Comparison of ENCODE assay signal across 15 cellular contexts in the genomic region with DNA sequence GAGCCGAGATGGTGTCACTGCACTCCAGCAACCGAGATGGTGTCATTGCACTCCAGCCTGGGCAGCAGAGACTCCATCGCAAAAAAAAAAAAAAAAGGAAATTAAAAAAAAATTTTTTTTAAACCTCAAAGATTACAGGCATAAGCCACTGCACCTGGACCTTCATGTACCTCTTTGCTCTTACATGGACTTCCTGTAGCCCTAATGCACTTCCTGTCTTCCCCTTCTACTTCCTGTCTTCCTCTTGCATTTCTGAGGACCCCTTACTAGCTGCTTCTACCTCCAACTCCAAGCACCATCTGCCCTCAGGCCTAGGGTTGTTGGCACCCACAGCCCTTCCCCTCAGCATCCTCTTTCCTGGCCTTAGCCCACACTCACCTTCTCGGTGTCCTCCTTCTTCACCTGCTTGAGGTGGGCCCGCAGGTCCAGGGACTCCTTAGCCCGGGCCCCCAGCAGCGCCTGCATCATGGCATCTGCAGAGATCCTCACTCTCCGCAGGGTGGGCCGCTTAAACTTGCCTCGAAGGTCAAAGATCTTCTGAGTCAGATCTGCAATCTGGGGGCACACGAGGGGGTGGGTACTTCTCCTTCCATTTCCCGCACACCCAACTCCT. TPM values are rescaled to one million over a fixed set of nuclear protein-coding genes. Genes with fewer than 3 reads are reported as not detected.
DNase-seq lines count a peak whose midpoint lies in the region; ATAC-seq and TF ChIP-seq lines count a peak whose summit lies in the region.
"Had no signal": no experiment of that assay in that cellular context is flagged by ENCODE, and none has a peak within 500 bp of the region (broad histone marks: within the 10 kb centered on the region; RNA-seq: fewer than 3 reads in every experiment).

No MANE protein-coding gene starts in this region.

- POLR2A ChIA-PET in HEK293 (lab: Yijun Ruan, JAX) (no interaction called here), PC-9 (lab: Charles Lee; ENCODE audit: unreplicated experiment) (no interaction called here)

- peaks cover 23% of the 10 kb centered on the region for H3F3A ChIP-seq in PC-9 (ENCODE audit: insufficient read depth, low read depth)

- H3K79me2 ChIP-seq in OCI-LY3 (ENCODE audit: low read length) (no peaks in the 10 kb centered on the region), PC-9 (ENCODE audit: low read depth) (no peaks in the 10 kb centered on the region)

- H3K36me3 ChIP-seq in left ventricle myocardium inferior (peaks cover 32% of the 10 kb centered on the region), HEK293 (ENCODE audit: control insufficient read depth in 2 of 2, insufficient read depth in 1 of 2, low read length in 2 of 2) (no peaks in the 10 kb centered on the region), OCI-LY3 (replicated peaks; ENCODE audit: low read depth, low read length) (no peaks in the 10 kb centered on the region), neuronal stem cell (replicated peaks in 1 of 2; ENCODE audit: control insufficient read depth in 2 of 2, insufficient read depth in 2 of 2, low read length in 2 of 2) (no peaks in the 10 kb centered on the region), PC-9 (ENCODE audit: low read depth) (no peaks in the 10 kb centered on the region)

- H2AFZ ChIP-seq in OCI-LY3 (ENCODE audit: low read depth, low read length) (peak overlapping the region; percentile 79; the same call in 1 of the 2 replicates), neuronal stem cell (ENCODE audit: low read length) (no peak overlapping the region), PC-9 (no peak overlapping the region)

- no peak overlapping the region for H4K8ac ChIP-seq in neuronal stem cell (ENCODE audit: low read depth, low read length)

- H3K14ac ChIP-seq in neuronal stem cell (ENCODE audit: low read length), result no peak overlapping the region

- H3K9me3 ChIP-seq in left ventricle myocardium inferior (replicated peaks), result no peaks in the 10 kb centered on the region
- no peaks in the 10 kb centered on the region for H3K9me3 ChIP-seq in HEK293 (ENCODE audit: control insufficient read depth, insufficient read depth, low read depth, low read length)
- H3K9me3 ChIP-seq in OCI-LY3 (ENCODE audit: insufficient read depth, low read length), result no peaks in the 10 kb centered on the region
- peaks cover 0 to 2% of the 10 kb centered on the region in 2 donors for H3K9me3 ChIP-seq in neuronal stem cell (replicated peaks in 1 of 2; ENCODE audit: control insufficient read depth in 2 of 2, insufficient read depth in 1 of 2, low read depth in 1 of 2, low read length in 2 of 2)
- H3K9me3 ChIP-seq in PC-9 (ENCODE audit: insufficient read depth, low read depth), result no peaks in the 10 kb centered on the region

- H3K18ac ChIP-seq in neuronal stem cell (ENCODE audit: low read length), result no peak overlapping the region

- H3K27me3 ChIP-seq in left ventricle myocardium inferior (ENCODE audit: low read depth) (peaks cover 46% of the 10 kb centered on the region), OCI-LY3 (ENCODE audit: low read depth, low read length) (peaks cover 18% of the 10 kb centered on the region), neuronal stem cell (ENCODE audit: control insufficient read depth in 3 of 3, insufficient read depth in 3 of 3, low read depth in 1 of 3, low read length in 3 of 3) (peaks cover 0 to 27% (median 7%) of the 10 kb centered on the region in 3 experiments), PC-9 (ENCODE audit: insufficient read depth, low read depth) (peaks cover 4% of the 10 kb centered on the region; the same call in 1 of the 2 replicates)

- H3K27ac ChIP-seq in left ventricle myocardium inferior (replicated peaks) (peak overlapping the region; percentile 30), HEK293 (ENCODE audit: extremely low read depth, low read depth, low read length) (no peak overlapping the region), OCI-LY3 (ENCODE audit: low read length) (no peak overlapping the region), neuronal stem cell (replicated peaks; ENCODE audit: low read length) (no peak overlapping the region), PC-9 (no peak overlapping the region)
- H3K27ac ChIP-seq: SK-N-MC had no signal

- H3K4me3 ChIP-seq in left ventricle myocardium inferior (peak overlapping the region; percentile 66), HEK293 (ENCODE audit: low read depth, low read length) (no peak overlapping the region), OCI-LY3 (ENCODE audit: low read length) (no peak overlapping the region), neuronal stem cell (ENCODE audit: low read length in 2 of 2) (no peak overlapping the region), PC-9 (no peak overlapping the region)
- H3K4me3 ChIP-seq: SK-N-MC had no signal

- CTCF ChIA-PET in HEK293 (lab: Yijun Ruan, JAX) (interaction anchor here (1.1 to 1.2 kb wide), 2 partner anchors 12 to 13 kb away, joined by 6 to 8 read pairs; a partner anchor contains a TSS), PC-9 (lab: Charles Lee) (no interaction called here)

- no peak overlapping the region for H3K4me2 ChIP-seq in OCI-LY3 (ENCODE audit: low read length)
- H3K4me2 ChIP-seq in neuronal stem cell (ENCODE audit: insufficient read depth, low read length, poor library complexity, severe bottlenecking), result no peak overlapping the region
- H3K4me2 ChIP-seq in PC-9, result no peak overlapping the region

- no peaks in the 10 kb centered on the region for H3K79me1 ChIP-seq in neuronal stem cell (ENCODE audit: low read depth, low read length)

- no TSS peak for BruUV-seq in PC-9 (replicated peaks; lab: Mats Ljungman, UMichigan)

- no peak for DNase-seq in left ventricle myocardium inferior
- DNase-seq in left ventricle myocardium superior, result no peak
- no peak for DNase-seq in neuronal stem cell (ENCODE audit: low spot score)
- DNase-seq in NCI-H345 (lab: John Stamatoyannopoulos, UW), result no peak
- DNase-seq in PC-9, result no peak
- no peak for DNase-seq in NCI-H82 treated with DMSO at 0.1 percent for 48 hours (lab: John Stamatoyannopoulos, UW; ENCODE audit: unreplicated experiment)
- DNase-seq: Calu3, DMS53, NCI-H187, NCI-H226, T-helper 1 cell had no signal

- no peak overlapping the region for H3K23ac ChIP-seq in neuronal stem cell (ENCODE audit: low read depth, low read length, poor library complexity)

- H3K4ac ChIP-seq in neuronal stem cell (ENCODE audit: low read length), result no peak overlapping the region

- no peaks in the 10 kb centered on the region for H3K9me2 ChIP-seq in PC-9 (ENCODE audit: insufficient read depth)

- no peak overlapping the region for H4K91ac ChIP-seq in neuronal stem cell (ENCODE audit: low read depth, low read length, poor library complexity)

- no peak overlapping the region for H2BK120ac ChIP-seq in neuronal stem cell (ENCODE audit: low read depth, low read length)

- no peak overlapping the region for H2BK5ac ChIP-seq in neuronal stem cell (ENCODE audit: low read length)

- no peak overlapping the region for H2BK15ac ChIP-seq in neuronal stem cell (ENCODE audit: low read length)

- no peak for ATAC-seq in left ventricle myocardium superior

- WGBS in neuronal stem cell (ENCODE audit: extremely low coverage in 2 of 2, insufficient read length in 2 of 2, insufficient replicate concordance in 1 of 2), 2 donors, result no CpG with 5 or more reads among the region's 12 CpGs

- intact Hi-C loops in left ventricle myocardium inferior (cut with micrococcal nuclease), result no loop called here
- intact Hi-C loops in left ventricle myocardium superior (cut with micrococcal nuclease), result no loop called here
- intact Hi-C loops in PC-9 (cut with micrococcal nuclease; ENCODE audit: unreplicated experiment), result no loop called here

- H3K9ac ChIP-seq in OCI-LY3 (ENCODE audit: low read length), result no peak overlapping the region
- peak overlapping the region; percentile 12 for H3K9ac ChIP-seq in neuronal stem cell (ENCODE audit: low read depth, low read length, poor library complexity)

- H2BK12ac ChIP-seq in neuronal stem cell (ENCODE audit: low read length), result no peak overlapping the region

- H3K4me1 ChIP-seq in left ventricle myocardium inferior (peaks cover 55% of the 10 kb centered on the region), HEK293 (ENCODE audit: control insufficient read depth, insufficient read depth, low read length) (peaks cover 3% of the 10 kb centered on the region), OCI-LY3 (ENCODE audit: low read length) (0 out of 2 replicates have a peak, but pooled peaks cover 4% of the 10 kb centered on the region), neuronal stem cell (ENCODE audit: control insufficient read depth in 2 of 2, insufficient read depth in 1 of 2, low read depth in 1 of 2, low read length in 2 of 2) (peaks cover 5 to 13% of the 10 kb centered on the region in 2 donors), PC-9 (replicated peaks; ENCODE audit: insufficient read depth) (peaks cover 13% of the 10 kb centered on the region)

- TF ChIP-seq CTCF in left ventricle myocardium inferior (IDR thresholded peaks at IDR 0.05; ENCODE audit: borderline replicate concordance), result no peak
- no peak for TF ChIP-seq CTCF in HEK293 (tag by site-specific recombination; IDR thresholded peaks at IDR 0.05)
- TF ChIP-seq CTCF in OCI-LY3 (IDR thresholded peaks at IDR 0.05; ENCODE audit: low read depth, low read length), result no peak
- TF ChIP-seq CTCF in PC-9 (conservative IDR thresholded peaks at IDR 0.05), result no peak

- no peaks in the 10 kb centered on the region for H4K20me1 ChIP-seq in OCI-LY3 (ENCODE audit: insufficient read depth, low read length)
- no peaks in the 10 kb centered on the region for H4K20me1 ChIP-seq in PC-9 (ENCODE audit: insufficient read depth)

- H2AK5ac ChIP-seq in neuronal stem cell (ENCODE audit: low read depth, low read length), result no peak overlapping the region

TF ChIP-seq in HEK293, 187 proteins besides CTCF, POLR2A, EP300 and RAD21 (continues in another document):
- TF ChIP-seq GLIS2 (tag by site-specific recombination; IDR thresholded peaks at IDR 0.05) (no peak), REPIN1 (tag by site-specific recombination; IDR thresholded peaks at IDR 0.05; ENCODE audit: low read depth) (no peak)

RNA-seq across cellular contexts. Expression of a gene that starts 3.8 kb away (rescaled TPM):
- total RNA-seq in left ventricle myocardium inferior (7,701 TPM), left ventricle myocardium superior (5,071 TPM), PC-9 (2021) (13.7 and 18.2 TPM in 2 replicates)
- 38.0 TPM for polyA plus RNA-seq in neuronal stem cell (2013, experiment 1 of 2)
- polyA plus RNA-seq in neuronal stem cell (2013, experiment 2 of 2), result 36.6 TPM

RNA-seq across cellular contexts. Expression of a gene that starts 4.8 kb away (rescaled TPM):
- total RNA-seq in left ventricle myocardium inferior (140 TPM), left ventricle myocardium superior (50.2 TPM), PC-9 (2021) (228 and 266 TPM in 2 replicates)
- 81.1 TPM for polyA plus RNA-seq in neuronal stem cell (2013, experiment 1 of 2)
- 76.8 TPM for polyA plus RNA-seq in neuronal stem cell (2013, experiment 2 of 2)

RNA-seq across cellular contexts. Expression of a gene that starts 12.7 kb away (rescaled TPM):
- total RNA-seq in left ventricle myocardium inferior (1.8 TPM), left ventricle myocardium superior (0.87 TPM), PC-9 (2021) (51.8 and 76.6 TPM in 2 replicates)
- polyA plus RNA-seq in neuronal stem cell (2013, experiment 1 of 2), result 6.3 TPM
- 6.0 TPM for polyA plus RNA-seq in neuronal stem cell (2013, experiment 2 of 2)

RNA-seq across cellular contexts. Expression of a gene that starts 26.3 kb away (rescaled TPM):
- not detected for total RNA-seq in left ventricle myocardium inferior
- total RNA-seq in left ventricle myocardium superior, result not detected
- 0.14 TPM for polyA plus RNA-seq in neuronal stem cell (2013, experiment 1 of 2)
- polyA plus RNA-seq in neuronal stem cell (2013, experiment 2 of 2), result 0.26 TPM
- total RNA-seq in PC-9 (2021), result 1.3 and 2.8 TPM in 2 replicates
- total RNA-seq: LHCN-M2 had no signal

RNA-seq across cellular contexts. Expression of a gene that starts 36.3 kb away (rescaled TPM):
- total RNA-seq in left ventricle myocardium inferior (228 TPM), left ventricle myocardium superior (141 TPM), PC-9 (2021) (110 and 114 TPM in 2 replicates)
- polyA plus RNA-seq in neuronal stem cell (2013, experiment 1 of 2), result 45.4 TPM
- 45.1 TPM for polyA plus RNA-seq in neuronal stem cell (2013, experiment 2 of 2)

Comparison
In these comparisons a context has a peak if more than half of its experiments do, and no peak if none do; other contexts are left out.
1. RNA of a gene that starts 3.8 kb away (total RNA-seq): 7,701 TPM in left ventricle myocardium inferior (single experiment) and 5,071 TPM in left ventricle myocardium superior (single experiment); 13.7 to 18.2 TPM in PC-9; every median in the first group is over 100 times any median in the second.
2. RNA of a gene that starts 12.7 kb away (total RNA-seq): 51.8 to 76.6 TPM in PC-9; 1.8 TPM in left ventricle myocardium inferior (single experiment) and 0.87 TPM in left ventricle myocardium superior (single experiment); every median in the first group is over 10 times any median in the second.